1 cellular context compared by ENCODE assay signal in genomic region chr20:62795023-62795761, GRCh38.
TF ChIP-seq lines count a peak whose summit lies in the region.

No MANE protein-coding gene starts in this region.

TF ChIP-seq in neural cell, 6 proteins besides CTCF, POLR2A, EP300 and RAD21 (continued from another document):
- TF ChIP-seq, protein P1, sequence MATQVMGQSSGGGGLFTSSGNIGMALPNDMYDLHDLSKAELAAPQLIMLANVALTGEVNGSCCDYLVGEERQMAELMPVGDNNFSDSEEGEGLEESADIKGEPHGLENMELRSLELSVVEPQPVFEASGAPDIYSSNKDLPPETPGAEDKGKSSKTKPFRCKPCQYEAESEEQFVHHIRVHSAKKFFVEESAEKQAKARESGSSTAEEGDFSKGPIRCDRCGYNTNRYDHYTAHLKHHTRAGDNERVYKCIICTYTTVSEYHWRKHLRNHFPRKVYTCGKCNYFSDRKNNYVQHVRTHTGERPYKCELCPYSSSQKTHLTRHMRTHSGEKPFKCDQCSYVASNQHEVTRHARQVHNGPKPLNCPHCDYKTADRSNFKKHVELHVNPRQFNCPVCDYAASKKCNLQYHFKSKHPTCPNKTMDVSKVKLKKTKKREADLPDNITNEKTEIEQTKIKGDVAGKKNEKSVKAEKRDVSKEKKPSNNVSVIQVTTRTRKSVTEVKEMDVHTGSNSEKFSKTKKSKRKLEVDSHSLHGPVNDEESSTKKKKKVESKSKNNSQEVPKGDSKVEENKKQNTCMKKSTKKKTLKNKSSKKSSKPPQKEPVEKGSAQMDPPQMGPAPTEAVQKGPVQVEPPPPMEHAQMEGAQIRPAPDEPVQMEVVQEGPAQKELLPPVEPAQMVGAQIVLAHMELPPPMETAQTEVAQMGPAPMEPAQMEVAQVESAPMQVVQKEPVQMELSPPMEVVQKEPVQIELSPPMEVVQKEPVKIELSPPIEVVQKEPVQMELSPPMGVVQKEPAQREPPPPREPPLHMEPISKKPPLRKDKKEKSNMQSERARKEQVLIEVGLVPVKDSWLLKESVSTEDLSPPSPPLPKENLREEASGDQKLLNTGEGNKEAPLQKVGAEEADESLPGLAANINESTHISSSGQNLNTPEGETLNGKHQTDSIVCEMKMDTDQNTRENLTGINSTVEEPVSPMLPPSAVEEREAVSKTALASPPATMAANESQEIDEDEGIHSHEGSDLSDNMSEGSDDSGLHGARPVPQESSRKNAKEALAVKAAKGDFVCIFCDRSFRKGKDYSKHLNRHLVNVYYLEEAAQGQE (IDR thresholded peaks at IDR 0.05; ENCODE audit: borderline replicate concordance): no peak
- TF ChIP-seq POLR2AphosphoS5 (IDR thresholded peaks at IDR 0.05) (no peak), MXI1 (conservative IDR thresholded peaks at IDR 0.05; ENCODE audit: poor library complexity, severe bottlenecking) (peak; percentile 73)
